In genomic region chr1:64956733-64957441, GRCh38 we compare ENCODE assay signal across 8 cellular contexts. TPM values are rescaled to one million over a fixed set of nuclear protein-coding genes. Genes with fewer than 3 reads are reported as not detected.
DNase-seq lines count a peak whose midpoint lies in the region; ATAC-seq and TF ChIP-seq lines count a peak whose summit lies in the region.

No MANE protein-coding gene starts in this region.

- 76 to 78% (median 77%) methylated on average over 3 of the region's 3 CpGs for WGBS in psoas muscle, 3 donors
- WGBS in esophagus muscularis mucosa, result 68% methylated on average over 3 of the region's 3 CpGs
- 86 to 88% methylated on average over 3 of the region's 3 CpGs for WGBS in aorta, 2 donors

- no peak for TF ChIP-seq POLR2A in esophagus muscularis mucosa (IDR thresholded peaks at IDR 0.05; ENCODE audit: low read depth)

- POLR2A ChIA-PET in activated CD4-positive, alpha-beta memory T cell treated with anti-CD3 and anti-CD28 coated beads, Interleukin-2, amount 10 ng/mL, durations not matched to agents 7 days and 5 days (lab: Charles Lee), result interaction anchor here (1.3 to 2.1 kb wide), 2 partner anchors 9 to 34 kb away, joined by 4 to 16 read pairs; partner anchors contain the start of gene JAK1

- H3K4me3 ChIP-seq in psoas muscle (no peak overlapping the region), BE2C (ENCODE audit: low read depth, low read length) (no peak overlapping the region), esophagus muscularis mucosa (no peak overlapping the region), aorta (ENCODE audit: low read length in 2 of 2) (no peak overlapping the region)

- peak overlapping the region; percentile 27 for H3K27ac ChIP-seq in psoas muscle
- H3K27ac ChIP-seq in esophagus muscularis mucosa (replicated peaks in 1 of 4), result no peak overlapping the region
- H3K27ac ChIP-seq in aorta (ENCODE audit: low read depth in 1 of 2, low read length in 2 of 2), result no peak overlapping the region

- DNase-seq in CD1c-positive myeloid dendritic cell (ENCODE audit: extremely low spot score) (peak; percentile 72), psoas muscle (no peak), BE2C (no peak), esophagus muscularis mucosa (ENCODE audit: extremely low spot score) (no peak), aorta (no peak)
- DNase-seq in activated CD4-positive, alpha-beta memory T cell treated with anti-CD3 and anti-CD28 coated beads, Interleukin-2, amount 10 ng/mL, durations not matched to agents 7 days and 5 days, result peak; percentile 43

- no peak for TF ChIP-seq EP300 in esophagus muscularis mucosa (IDR thresholded peaks at IDR 0.05)

- peaks cover 13% of the 10 kb centered on the region for H3K36me3 Mint-ChIP-seq in activated CD4-positive, alpha-beta memory T cell treated with anti-CD3 and anti-CD28 coated beads, Interleukin-2, amount 10 ng/mL, durations not matched to agents 7 days and 5 days (ENCODE audit: low read depth)

- H3K27me3 ChIP-seq in psoas muscle (ENCODE audit: insufficient read depth in 3 of 3, low read length in 2 of 3), result no peaks in the 10 kb centered on the region
- H3K27me3 ChIP-seq in BE2C, result no peaks in the 10 kb centered on the region
- no peaks in the 10 kb centered on the region for H3K27me3 ChIP-seq in esophagus muscularis mucosa
- no peaks in the 10 kb centered on the region for H3K27me3 ChIP-seq in aorta (ENCODE audit: control insufficient read depth in 1 of 2, insufficient read depth in 2 of 2, low read length in 1 of 2)

- H3K36me3 ChIP-seq in psoas muscle (ENCODE audit: insufficient read depth in 1 of 2, low read depth in 1 of 2) (no peaks in the 10 kb centered on the region), BE2C (no peaks in the 10 kb centered on the region), esophagus muscularis mucosa (no peaks in the 10 kb centered on the region), aorta (ENCODE audit: control insufficient read depth in 1 of 2, insufficient read depth in 2 of 2, low read length in 1 of 2) (no peaks in the 10 kb centered on the region)

- no peaks in the 10 kb centered on the region for H3K27me3 Mint-ChIP-seq in activated CD4-positive, alpha-beta memory T cell treated with anti-CD3 and anti-CD28 coated beads, Interleukin-2, amount 10 ng/mL, durations not matched to agents 7 days and 5 days

- TF ChIP-seq CTCF in psoas muscle (IDR thresholded peaks at IDR 0.05) (no peak), BE2C (IDR thresholded peaks at IDR 0.05; ENCODE audit: low read depth, low read length) (no peak), esophagus muscularis mucosa (IDR thresholded peaks at IDR 0.05) (no peak)

- peak; percentile 81 for ATAC-seq in GM19328 (IDR thresholded peaks at IDR 0.05; ENCODE audit: unreplicated experiment)
- ATAC-seq in HG03139 (IDR thresholded peaks at IDR 0.05; ENCODE audit: unreplicated experiment), result peak; percentile 78
- ATAC-seq in psoas muscle, result no peak
- ATAC-seq in aorta (ENCODE audit: low FRiP score), result no peak

- H3K27ac Mint-ChIP-seq in activated CD4-positive, alpha-beta memory T cell treated with anti-CD3 and anti-CD28 coated beads, Interleukin-2, amount 10 ng/mL, durations not matched to agents 7 days and 5 days, result no peak overlapping the region

- peaks cover 81% of the 10 kb centered on the region for H3K4me1 ChIP-seq in psoas muscle
- no peaks in the 10 kb centered on the region; the same call in 1 of the 2 replicates for H3K4me1 ChIP-seq in BE2C
- H3K4me1 ChIP-seq in esophagus muscularis mucosa, result peaks cover 45 to 69% (median 49%) of the 10 kb centered on the region in 4 donors
- H3K4me1 ChIP-seq in aorta (ENCODE audit: control insufficient read depth in 1 of 2, insufficient read depth in 2 of 2, low read length in 2 of 2), result peaks cover 0 to 2% of the 10 kb centered on the region in 2 donors

- H3K4me3 Mint-ChIP-seq in activated CD4-positive, alpha-beta memory T cell treated with anti-CD3 and anti-CD28 coated beads, Interleukin-2, amount 10 ng/mL, durations not matched to agents 7 days and 5 days, result no peak overlapping the region

- peaks cover 45% of the 10 kb centered on the region for H3K4me1 Mint-ChIP-seq in activated CD4-positive, alpha-beta memory T cell treated with anti-CD3 and anti-CD28 coated beads, Interleukin-2, amount 10 ng/mL, durations not matched to agents 7 days and 5 days

- intact Hi-C loops in psoas muscle (cut with DNase I) (no loop called here), esophagus muscularis mucosa (cut with DNase I) (no loop called here), aorta (cut with DNase I) (no loop called here)

- no peaks in the 10 kb centered on the region for H3K9me3 Mint-ChIP-seq in activated CD4-positive, alpha-beta memory T cell treated with anti-CD3 and anti-CD28 coated beads, Interleukin-2, amount 10 ng/mL, durations not matched to agents 7 days and 5 days

- H3K9me3 ChIP-seq in psoas muscle, result no peaks in the 10 kb centered on the region
- H3K9me3 ChIP-seq in BE2C, result no peaks in the 10 kb centered on the region
- no peaks in the 10 kb centered on the region for H3K9me3 ChIP-seq in esophagus muscularis mucosa
- H3K9me3 ChIP-seq in aorta (ENCODE audit: control insufficient read depth, low read length), result no peaks in the 10 kb centered on the region

- CTCF ChIA-PET in activated CD4-positive, alpha-beta memory T cell treated with anti-CD3 and anti-CD28 coated beads, Interleukin-2, amount 10 ng/mL, durations not matched to agents 7 days and 5 days (lab: Charles Lee), result no interaction called here

RNA-seq across cellular contexts. Expression of gene JAK1, which starts 9.5 kb away (rescaled TPM):
- total RNA-seq in activated CD4-positive, alpha-beta memory T cell treated with anti-CD3 and anti-CD28 coated beads, Interleukin-2, amount 10 ng/mL, durations not matched to agents 7 days and 5 days, result 100 to 1,000 TPM; 204 to 205 TPM
- total RNA-seq in psoas muscle (100 to 1,000 TPM; 101 to 137 (median 119) TPM), esophagus muscularis mucosa (100 to 1,000 TPM; 112 to 158 (median 135) TPM), aorta (100 to 1,000 TPM; 115 to 132 TPM)
- polyA plus RNA-seq in psoas muscle (10 to 100 TPM; 33.7 to 80.3 (median 34.0) TPM), aorta (10 to 100 TPM; 24.3 to 34.0 TPM)
- 14.0 TPM for polyA plus RNA-seq in BE2C (2012; ENCODE audit: insufficient read depth, insufficient read length, low read depth)

Comparison
In these comparisons a context has a peak if more than half of its experiments do, and no peak if none do; other contexts are left out.
1. DNase-seq: peak in CD1c-positive myeloid dendritic cell (single experiment) and activated CD4-positive, alpha-beta memory T cell treated with anti-CD3 and anti-CD28 coated beads, Interleukin-2, amount 10 ng/mL, durations not matched to agents 7 days and 5 days (single experiment); none in psoas muscle (0 of 2), BE2C (single experiment), esophagus muscularis mucosa (single experiment) and aorta (0 of 2).
2. ATAC-seq: peak in GM19328 (single experiment) and HG03139 (single experiment); none in psoas muscle (0 of 4) and aorta (single experiment).